ENCODE assay signal across 24 cellular contexts in the genomic region with DNA sequence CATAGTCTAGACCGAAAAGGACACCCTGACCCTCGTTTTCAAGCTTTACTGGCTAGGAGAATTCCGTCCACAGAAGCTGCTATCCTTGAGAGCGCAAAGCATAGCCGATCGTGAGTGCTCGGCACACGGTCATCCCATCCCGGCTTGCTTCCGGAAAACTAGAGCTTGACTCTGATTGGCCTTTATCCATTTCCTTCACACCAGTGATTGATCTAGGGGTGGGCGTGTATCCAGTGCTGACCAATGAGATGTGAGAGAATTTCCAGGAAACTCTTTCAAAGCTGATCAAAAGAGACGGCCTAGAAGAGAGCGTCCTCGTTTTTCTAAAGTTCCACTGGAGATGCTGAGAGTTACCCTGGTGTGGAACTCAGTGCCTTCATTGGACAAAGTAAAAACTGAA.
"Had no signal": no experiment of that assay in that cellular context is flagged by ENCODE, and none has a peak within 500 bp of the region (broad histone marks: within the 10 kb centered on the region; RNA-seq: fewer than 3 reads in every experiment).

No MANE protein-coding gene starts in this region.

- H3K4me3 ChIP-seq: coronary artery, esophagus squamous epithelium, gastrocnemius medialis, left ventricle myocardium inferior, sigmoid colon, smooth muscle cell had no signal

- DNase-seq: activated CD4-positive, alpha-beta T cell treated with anti-CD3 and anti-CD28 coated beads, Interleukin-2, amount 10 ng/mL, durations not matched to agents 7 days and 5 days; activated CD4-positive, CD25-positive, alpha-beta regulatory T cell treated with anti-CD3 and anti-CD28 coated beads, Interleukin-2, amount 50 U/mL, for 72 hours; activated CD8-positive, alpha-beta memory T cell treated with anti-CD3 and anti-CD28 coated beads, Interleukin-2, amount 50 U/mL, for 48 hours; activated effector memory CD4-positive, alpha-beta T cell treated with Interleukin-2 at 50 U/mL for 16 hours; activated naive CD4-positive, alpha-beta T cell treated with anti-CD3 and anti-CD28 coated beads, Interleukin-2, amount 10 ng/mL, durations not matched to agents 7 days and 5 days; activated T-cell treated with anti-CD3 and anti-CD28 coated beads, Interleukin-2, amount 50 U/mL, for 4 hours; amygdala; cerebellar nuclear complex; esophagus squamous epithelium; gastrocnemius medialis; hippocampal formation; left ventricle myocardium inferior; naive thymus-derived CD4-positive, alpha-beta T cell; occipital lobe; retina; sigmoid colon; stimulated activated CD4-positive, alpha-beta T cell treated with anti-CD3 and anti-CD28 coated beads, Interleukin-2, amount 100 ng/mL, for 48 hours; stimulated activated CD8-positive, alpha-beta memory T cell treated with anti-CD3 and anti-CD28 coated beads, Interleukin-4, amount 100 ng/mL, for 48 hours; stimulated activated naive B cell treated with anti-CD40 and anti-IgM and Interleukin-4, amounts not matched to agents 10 μg/mL and 1 μg/mL and 100 μg/mL, for 72 hours had no signal

- H3K36me3 Mint-ChIP-seq: activated naive CD4-positive, alpha-beta T cell treated with anti-CD3 and anti-CD28 coated beads, Interleukin-2, amount 10 ng/mL, durations not matched to agents 7 days and 5 days; stimulated activated naive B cell treated with anti-CD40 and anti-IgM and Interleukin-4, amounts not matched to agents 10 μg/mL and 1 μg/mL and 100 μg/mL, for 72 hours; type B pancreatic cell had no signal

- H3K4me1 Mint-ChIP-seq: neural crest cell had no signal

- H3K4me1 ChIP-seq: gastrocnemius medialis, left ventricle myocardium inferior, sigmoid colon had no signal

- H3K4me3 Mint-ChIP-seq: activated CD4-positive, alpha-beta T cell treated with anti-CD3 and anti-CD28 coated beads, Interleukin-2, amount 10 ng/mL, durations not matched to agents 7 days and 5 days; activated naive CD4-positive, alpha-beta T cell treated with anti-CD3 and anti-CD28 coated beads, Interleukin-2, amount 10 ng/mL, durations not matched to agents 7 days and 5 days; activated T-cell treated with anti-CD3 and anti-CD28 coated beads, Interleukin-2, amount 50 U/mL, for 4 hours; naive thymus-derived CD4-positive, alpha-beta T cell; neural crest cell; stimulated activated naive B cell treated with anti-CD40 and anti-IgM and Interleukin-4, amounts not matched to agents 10 μg/mL and 1 μg/mL and 100 μg/mL, for 72 hours; type B pancreatic cell had no signal

- H3K27ac Mint-ChIP-seq: activated CD4-positive, alpha-beta T cell treated with anti-CD3 and anti-CD28 coated beads, Interleukin-2, amount 10 ng/mL, durations not matched to agents 7 days and 5 days; activated naive CD4-positive, alpha-beta T cell treated with anti-CD3 and anti-CD28 coated beads, Interleukin-2, amount 10 ng/mL, durations not matched to agents 7 days and 5 days; naive thymus-derived CD4-positive, alpha-beta T cell; progenitor cell of endocrine pancreas; stimulated activated naive B cell treated with anti-CD40 and anti-IgM and Interleukin-4, amounts not matched to agents 10 μg/mL and 1 μg/mL and 100 μg/mL, for 72 hours; type B pancreatic cell had no signal

- H3K9me3 ChIP-seq: esophagus squamous epithelium, gastrocnemius medialis, left ventricle myocardium inferior, sigmoid colon had no signal

- H3K27ac ChIP-seq: coronary artery, esophagus squamous epithelium, gastrocnemius medialis, left ventricle myocardium inferior, sigmoid colon had no signal

- H3K9me3 Mint-ChIP-seq: activated naive CD4-positive, alpha-beta T cell treated with anti-CD3 and anti-CD28 coated beads, Interleukin-2, amount 10 ng/mL, durations not matched to agents 7 days and 5 days; activated T-cell treated with anti-CD3 and anti-CD28 coated beads, Interleukin-2, amount 50 U/mL, for 4 hours; neural crest cell; stimulated activated naive B cell treated with anti-CD40 and anti-IgM and Interleukin-4, amounts not matched to agents 10 μg/mL and 1 μg/mL and 100 μg/mL, for 72 hours; type B pancreatic cell had no signal

- ATAC-seq: activated T-cell treated with anti-CD3 and anti-CD28 coated beads, Interleukin-2, amount 50 U/mL, for 4 hours; gastrocnemius medialis; naive thymus-derived CD4-positive, alpha-beta T cell; stimulated activated naive B cell treated with anti-CD40 and anti-IgM and Interleukin-4, amounts not matched to agents 10 μg/mL and 1 μg/mL and 100 μg/mL, for 72 hours had no signal

- H3K27me3 ChIP-seq: esophagus squamous epithelium, gastrocnemius medialis, sigmoid colon had no signal

- H3K36me3 ChIP-seq: esophagus squamous epithelium, gastrocnemius medialis, left ventricle myocardium inferior, sigmoid colon had no signal

- H3K27me3 Mint-ChIP-seq: activated CD4-positive, alpha-beta T cell treated with anti-CD3 and anti-CD28 coated beads, Interleukin-2, amount 10 ng/mL, durations not matched to agents 7 days and 5 days; progenitor cell of endocrine pancreas; type B pancreatic cell had no signal
